1 cellular context compared by ENCODE assay signal in genomic region chr20:47233333-47234188, GRCh38.
TF ChIP-seq lines count a peak whose summit lies in the region.

No MANE protein-coding gene starts in this region.

TF ChIP-seq in SK-N-SH treated with all-trans-retinoic acid at 6 μM for 48 hours, 23 proteins besides CTCF, POLR2A, EP300 and RAD21 (continued from another document):
- TF ChIP-seq TSHZ2 (CRISPR knock-in tag; IDR thresholded peaks at IDR 0.05), result no peak
- no peak for TF ChIP-seq GLIS3 (CRISPR knock-in tag; IDR thresholded peaks at IDR 0.05)
- TF ChIP-seq ZC3H10 (CRISPR knock-in tag; IDR thresholded peaks at IDR 0.05), result no peak
- TF ChIP-seq ZNF565 (CRISPR knock-in tag; conservative IDR thresholded peaks at IDR 0.05; ENCODE audit: low read depth), result no peak
- TF ChIP-seq BACH2 (CRISPR knock-in tag; IDR thresholded peaks at IDR 0.05; ENCODE audit: borderline replicate concordance), result no peak
- TF ChIP-seq ESRRG (CRISPR knock-in tag; IDR thresholded peaks at IDR 0.05), result no peak
- no peak for TF ChIP-seq ARNTL (CRISPR knock-in tag; IDR thresholded peaks at IDR 0.05; ENCODE audit: borderline replicate concordance, low read depth)
- no peak for TF ChIP-seq PATZ1 (CRISPR knock-in tag; IDR thresholded peaks at IDR 0.05; ENCODE audit: borderline replicate concordance)
- TF ChIP-seq ZNF70 (CRISPR knock-in tag; IDR thresholded peaks at IDR 0.05), result no peak
- no peak for TF ChIP-seq SNAI2 (CRISPR knock-in tag; IDR thresholded peaks at IDR 0.05)
- TF ChIP-seq ZFP3 (CRISPR knock-in tag; IDR thresholded peaks at IDR 0.05), result no peak
- TF ChIP-seq CSDC2 (CRISPR knock-in tag; IDR thresholded peaks at IDR 0.05), result no peak
- TF ChIP-seq POU6F1 (CRISPR knock-in tag; IDR thresholded peaks at IDR 0.05; ENCODE audit: borderline replicate concordance, low read depth), result no peak
- no peak for TF ChIP-seq ZFP30 (CRISPR knock-in tag; IDR thresholded peaks at IDR 0.05)
- no peak for TF ChIP-seq CSRNP3 (CRISPR knock-in tag; IDR thresholded peaks at IDR 0.05)
- TF ChIP-seq ISL1 (CRISPR knock-in tag; IDR thresholded peaks at IDR 0.05), result no peak
